In the genomic region with DNA sequence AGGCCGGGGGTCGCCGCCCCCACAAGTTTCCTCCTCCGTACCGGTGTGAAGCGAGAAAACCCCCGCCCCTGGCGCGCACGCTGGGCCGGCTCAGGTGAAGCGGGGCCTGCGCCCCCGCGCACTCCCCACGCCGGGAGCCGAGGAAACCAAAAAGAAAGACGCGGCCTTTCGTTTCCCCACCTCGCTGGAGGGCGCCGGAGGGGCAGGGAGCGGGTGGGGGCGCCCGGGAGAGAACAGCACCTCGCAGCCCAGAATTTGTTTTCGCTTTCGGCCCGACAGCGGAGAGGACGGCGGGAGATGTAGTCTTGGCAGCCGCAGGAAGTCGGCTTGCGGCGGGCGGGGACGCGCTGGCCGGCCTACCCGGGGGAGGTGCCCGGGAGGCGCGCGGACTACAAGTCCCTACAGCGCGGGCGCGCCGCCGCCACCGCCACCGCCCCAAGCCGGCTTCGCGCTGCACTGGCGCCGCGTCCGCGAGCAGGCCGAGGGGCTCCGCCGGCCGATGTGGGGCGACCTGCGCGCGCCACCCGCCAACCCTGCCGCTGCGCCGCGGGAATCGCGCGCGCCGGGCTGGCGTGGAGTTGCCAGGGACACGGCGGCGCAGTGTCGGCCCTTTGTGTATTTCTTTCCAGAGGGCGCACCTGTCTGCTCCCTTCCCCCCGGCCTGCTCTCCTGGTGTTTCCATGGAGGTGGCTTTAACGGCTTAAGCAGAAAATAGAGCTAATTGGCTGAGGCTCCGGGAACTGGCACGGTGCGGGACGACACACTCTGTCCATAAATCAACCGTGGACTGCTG, we compare ENCODE assay signal across 8 cellular contexts. TPM values are rescaled to one million over a fixed set of nuclear protein-coding genes. Genes with fewer than 3 reads are reported as not detected.
DNase-seq lines count a peak whose midpoint lies in the region; ATAC-seq and TF ChIP-seq lines count a peak whose summit lies in the region.

A gene with protein sequence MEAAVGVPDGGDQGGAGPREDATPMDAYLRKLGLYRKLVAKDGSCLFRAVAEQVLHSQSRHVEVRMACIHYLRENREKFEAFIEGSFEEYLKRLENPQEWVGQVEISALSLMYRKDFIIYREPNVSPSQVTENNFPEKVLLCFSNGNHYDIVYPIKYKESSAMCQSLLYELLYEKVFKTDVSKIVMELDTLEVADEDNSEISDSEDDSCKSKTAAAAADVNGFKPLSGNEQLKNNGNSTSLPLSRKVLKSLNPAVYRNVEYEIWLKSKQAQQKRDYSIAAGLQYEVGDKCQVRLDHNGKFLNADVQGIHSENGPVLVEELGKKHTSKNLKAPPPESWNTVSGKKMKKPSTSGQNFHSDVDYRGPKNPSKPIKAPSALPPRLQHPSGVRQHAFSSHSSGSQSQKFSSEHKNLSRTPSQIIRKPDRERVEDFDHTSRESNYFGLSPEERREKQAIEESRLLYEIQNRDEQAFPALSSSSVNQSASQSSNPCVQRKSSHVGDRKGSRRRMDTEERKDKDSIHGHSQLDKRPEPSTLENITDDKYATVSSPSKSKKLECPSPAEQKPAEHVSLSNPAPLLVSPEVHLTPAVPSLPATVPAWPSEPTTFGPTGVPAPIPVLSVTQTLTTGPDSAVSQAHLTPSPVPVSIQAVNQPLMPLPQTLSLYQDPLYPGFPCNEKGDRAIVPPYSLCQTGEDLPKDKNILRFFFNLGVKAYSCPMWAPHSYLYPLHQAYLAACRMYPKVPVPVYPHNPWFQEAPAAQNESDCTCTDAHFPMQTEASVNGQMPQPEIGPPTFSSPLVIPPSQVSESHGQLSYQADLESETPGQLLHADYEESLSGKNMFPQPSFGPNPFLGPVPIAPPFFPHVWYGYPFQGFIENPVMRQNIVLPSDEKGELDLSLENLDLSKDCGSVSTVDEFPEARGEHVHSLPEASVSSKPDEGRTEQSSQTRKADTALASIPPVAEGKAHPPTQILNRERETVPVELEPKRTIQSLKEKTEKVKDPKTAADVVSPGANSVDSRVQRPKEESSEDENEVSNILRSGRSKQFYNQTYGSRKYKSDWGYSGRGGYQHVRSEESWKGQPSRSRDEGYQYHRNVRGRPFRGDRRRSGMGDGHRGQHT (minus strand): TSS at position 292 of the 793 bp plus-strand sequence. CDS start 616 bp downstream, outside the sequence.

- no peaks in the 10 kb centered on the region for H3K9me2 ChIP-seq in PC-9 (ENCODE audit: insufficient read depth)

- peaks cover 34% of the 10 kb centered on the region for H3K36me3 Mint-ChIP-seq in activated T-cell treated with anti-CD3 and anti-CD28 coated beads, Interleukin-2, amount 50 U/mL, for 24 hours (ENCODE audit: low read depth)

- peak; percentile 69 for ATAC-seq in GM21619 (IDR thresholded peaks at IDR 0.05; ENCODE audit: unreplicated experiment)

- peak within 1 kb of the TSS; percentile 90 for H3K9ac ChIP-seq in mucosa of stomach (ENCODE audit: low read length)

- H2AFZ ChIP-seq in PC-9 = peak within 1 kb of the TSS; percentile 83

- intact Hi-C loops in PC-9 (cut with micrococcal nuclease; ENCODE audit: unreplicated experiment) = loop anchor here (1.0 kb wide), 1 partner anchor 15 kb away; no protein-coding TSS in a partner anchor

- H3K36me3 ChIP-seq in PC-9 (ENCODE audit: low read depth) (no peaks in the 10 kb centered on the region), esophagus (ENCODE audit: control insufficient read depth in 2 of 2, insufficient read depth in 2 of 2, low read length in 1 of 2) (no peaks in the 10 kb centered on the region), mucosa of stomach (ENCODE audit: control insufficient read depth, insufficient read depth, low read length) (no peaks in the 10 kb centered on the region)

- H3K4me2 ChIP-seq in PC-9 = peak within 1 kb of the TSS; percentile 98

- H3K79me2 ChIP-seq in PC-9 (ENCODE audit: low read depth) = peaks cover 40% of the 10 kb centered on the region

- H3K27me3 ChIP-seq in PC-9 (ENCODE audit: insufficient read depth, low read depth) = no peaks in the 10 kb centered on the region
- no peaks in the 10 kb centered on the region for H3K27me3 ChIP-seq in esophagus (ENCODE audit: control insufficient read depth in 1 of 2, insufficient read depth in 2 of 2, low read length in 2 of 2)
- H3K27me3 ChIP-seq in mucosa of stomach (ENCODE audit: control insufficient read depth, insufficient read depth, low read length) = no peaks in the 10 kb centered on the region

- peak within 1 kb of the TSS; percentile 89 for H3K4me3 Mint-ChIP-seq in activated T-cell treated with anti-CD3 and anti-CD28 coated beads, Interleukin-2, amount 50 U/mL, for 24 hours

- no peaks in the 10 kb centered on the region for H3K9me3 ChIP-seq in PC-9 (ENCODE audit: insufficient read depth, low read depth)
- H3K9me3 ChIP-seq in esophagus (ENCODE audit: control insufficient read depth in 2 of 2, insufficient read depth in 1 of 2, low read depth in 1 of 2, low read length in 1 of 2) = no peaks in the 10 kb centered on the region
- H3K9me3 ChIP-seq in mucosa of stomach (ENCODE audit: control insufficient read depth, low read length) = no peaks in the 10 kb centered on the region

- peaks cover 6% of the 10 kb centered on the region; the same call in 1 of the 2 replicates for H3F3A ChIP-seq in PC-9 (ENCODE audit: insufficient read depth, low read depth)

- no peaks in the 10 kb centered on the region for H3K27me3 Mint-ChIP-seq in activated T-cell treated with anti-CD3 and anti-CD28 coated beads, Interleukin-2, amount 50 U/mL, for 24 hours

- no peaks in the 10 kb centered on the region for H3K9me3 Mint-ChIP-seq in activated T-cell treated with anti-CD3 and anti-CD28 coated beads, Interleukin-2, amount 50 U/mL, for 24 hours

- peak within 1 kb of the TSS; percentile 97 for H3K27ac Mint-ChIP-seq in activated T-cell treated with anti-CD3 and anti-CD28 coated beads, Interleukin-2, amount 50 U/mL, for 24 hours

- DNase-seq in DMS53 (lab: John Stamatoyannopoulos, UW) (peak; percentile 96), PC-9 (peak; percentile 71 to 94)
- peak; percentile 90 for DNase-seq in Jurkat, Clone E6-1 (ENCODE audit: low read depth, low spot score)
- DNase-seq in activated T-cell treated with anti-CD3 and anti-CD28 coated beads, Interleukin-2, amount 50 U/mL, for 24 hours = peak; percentile 96
- DNase-seq in stimulated activated CD8-positive, alpha-beta memory T cell treated with anti-CD3 and anti-CD28 coated beads, Interleukin-7, amount 100 ng/mL, for 1 hour (ENCODE audit: low read depth in 2 of 2) = peak; percentile 84 to 90

- BruUV-seq in PC-9 (replicated peaks; lab: Mats Ljungman, UMichigan) = no TSS peak

- no peak for TF ChIP-seq CTCF in PC-9 (conservative IDR thresholded peaks at IDR 0.05)

- CTCF ChIA-PET in PC-9 (lab: Charles Lee) = no interaction called here

- peaks cover 16% of the 10 kb centered on the region; the same call in 1 of the 2 replicates for H4K20me1 ChIP-seq in PC-9 (ENCODE audit: insufficient read depth)

- WGBS in esophagus, 2 donors = 0 to 1% methylated on average over 72 to 94 of the region's 94 CpGs

- H3K4me1 Mint-ChIP-seq in activated T-cell treated with anti-CD3 and anti-CD28 coated beads, Interleukin-2, amount 50 U/mL, for 24 hours (ENCODE audit: low read depth) = peaks cover 35% of the 10 kb centered on the region

- POLR2A ChIA-PET in PC-9 (lab: Charles Lee; ENCODE audit: unreplicated experiment) = interaction anchor here (0.6 to 0.7 kb wide), 2 partner anchors 9 to 756 kb away, joined by 3 to 16 read pairs; no protein-coding TSS in a partner anchor

- H3K4me3 ChIP-seq in Jurkat, Clone E6-1 (ENCODE audit: low read length) = peak within 1 kb of the TSS; percentile 74
- H3K4me3 ChIP-seq in PC-9 = peak within 1 kb of the TSS; percentile 95
- H3K4me3 ChIP-seq in esophagus (ENCODE audit: low read depth in 1 of 2, low read length in 2 of 2) = peak within 1 kb of the TSS; percentile 87 to 94
- H3K4me3 ChIP-seq in mucosa of stomach (ENCODE audit: low read length) = peak within 1 kb of the TSS; percentile 79

- peaks cover 14% of the 10 kb centered on the region for H3K4me1 ChIP-seq in PC-9 (replicated peaks; ENCODE audit: insufficient read depth)
- H3K4me1 ChIP-seq in esophagus (ENCODE audit: control insufficient read depth in 2 of 2, insufficient read depth in 2 of 2, low read length in 1 of 2) = no peaks in the 10 kb centered on the region
- peaks cover 18% of the 10 kb centered on the region for H3K4me1 ChIP-seq in mucosa of stomach (ENCODE audit: control insufficient read depth, insufficient read depth, low read length)

- H3K27ac ChIP-seq in PC-9 (peak within 1 kb of the TSS; percentile 79), esophagus (ENCODE audit: low read depth in 2 of 2, low read length in 1 of 2) (peak within 1 kb of the TSS; percentile 94 to 99)

RNA-seq across cellular contexts. Expression of the gene that starts here (rescaled TPM):
- polyA plus RNA-seq in Jurkat, Clone E6-1 (2012; ENCODE audit: insufficient read depth, insufficient read length) = 18.7 TPM
- total RNA-seq in PC-9 (2021) = 43.5 and 44.2 TPM in 2 replicates
- 1 to 10 TPM; 7.8 to 8.3 TPM for polyA plus RNA-seq in esophagus

Comparison
In these comparisons a context has a peak if more than half of its experiments do, and no peak if none do; other contexts are left out.
1. Peak in every context shown above with its lines: DNase-seq, ATAC-seq, H3K4me3 ChIP-seq and H3K27ac ChIP-seq.